In genomic region chr16:85256190-85256739, GRCh38 we compare ENCODE assay signal across 26 cellular contexts.
"Had no signal": no experiment of that assay in that cellular context is flagged by ENCODE, and none has a peak within 500 bp of the region (broad histone marks: within the 10 kb centered on the region; RNA-seq: fewer than 3 reads in every experiment).

No MANE protein-coding gene starts in this region.

- H3K27ac Mint-ChIP-seq: activated naive CD4-positive, alpha-beta T cell treated with anti-CD3 and anti-CD28 coated beads for 36 hours; activated naive CD8-positive, alpha-beta T cell treated with anti-CD3 and anti-CD28 coated beads, Interleukin-2, amount 10 ng/mL, durations not matched to agents 7 days and 5 days; stimulated activated naive B cell treated with anti-CD40 and anti-IgM and Interleukin-4, amounts not matched to agents 10 μg/mL and 1 μg/mL and 100 μg/mL, for 72 hours; type B pancreatic cell had no signal

- H3K4me3 ChIP-seq: cardiac muscle cell, gastroesophageal sphincter, lower lobe of right lung, mucosa of descending colon, thoracic aorta, vagina had no signal

- H3K9me3 ChIP-seq: gastroesophageal sphincter, lower lobe of right lung, mucosa of descending colon, thoracic aorta, vagina had no signal

- H3K27me3 Mint-ChIP-seq: type B pancreatic cell had no signal

- H3K27ac ChIP-seq: cardiac muscle cell, epithelial cell of prostate, gastroesophageal sphincter, lower lobe of right lung, thoracic aorta, vagina had no signal

- H3K36me3 ChIP-seq: cardiac muscle cell, gastroesophageal sphincter, lower lobe of right lung, thoracic aorta, vagina had no signal

- DNase-seq: activated CD8-positive, alpha-beta memory T cell treated with anti-CD3 and anti-CD28 coated beads for 24 hours; activated CD8-positive, alpha-beta memory T cell treated with anti-CD3 and anti-CD28 coated beads, Interleukin-2, amount 50 U/mL, for 48 hours; activated effector memory CD4-positive, alpha-beta T cell treated with Interleukin-2 at 50 U/mL for 16 hours; activated naive CD4-positive, alpha-beta T cell treated with anti-CD3 and anti-CD28 coated beads for 36 hours; activated naive CD8-positive, alpha-beta T cell treated with anti-CD3 and anti-CD28 coated beads, Interleukin-2, amount 10 ng/mL, durations not matched to agents 7 days and 5 days; activated T-cell treated with anti-CD3 and anti-CD28 coated beads, Interleukin-2, amount 50 U/mL, for 48 hours; amygdala; cortex of kidney; kidney; lower lobe of right lung; mesendoderm; mucosa of descending colon; nephron progenitor cell; posterior cingulate gyrus; small intestine; stimulated activated CD4-positive, alpha-beta T cell treated with anti-CD3 and anti-CD28 coated beads, Interleukin-2, amount 100 ng/mL, for 48 hours; stimulated activated CD8-positive, alpha-beta memory T cell treated with anti-CD3 and anti-CD28 coated beads, Interleukin-4, amount 100 ng/mL, for 48 hours; stimulated activated naive B cell treated with anti-CD40 and anti-IgM and Interleukin-4, amounts not matched to agents 10 μg/mL and 1 μg/mL and 100 μg/mL, for 72 hours; T-helper 9 cell had no signal

- ATAC-seq: gastroesophageal sphincter; lower lobe of right lung; mucosa of descending colon; sciatic nerve; stimulated activated naive B cell treated with anti-CD40 and anti-IgM and Interleukin-4, amounts not matched to agents 10 μg/mL and 1 μg/mL and 100 μg/mL, for 72 hours had no signal

- H3K27me3 ChIP-seq: cardiac muscle cell, gastroesophageal sphincter, vagina had no signal

- H3K4me1 ChIP-seq: lower lobe of right lung, vagina had no signal

- H3K4me3 Mint-ChIP-seq: activated naive CD4-positive, alpha-beta T cell treated with anti-CD3 and anti-CD28 coated beads for 36 hours; activated naive CD8-positive, alpha-beta T cell treated with anti-CD3 and anti-CD28 coated beads, Interleukin-2, amount 10 ng/mL, durations not matched to agents 7 days and 5 days; nephron progenitor cell; stimulated activated naive B cell treated with anti-CD40 and anti-IgM and Interleukin-4, amounts not matched to agents 10 μg/mL and 1 μg/mL and 100 μg/mL, for 72 hours; type B pancreatic cell had no signal

- H3K36me3 Mint-ChIP-seq: activated naive CD8-positive, alpha-beta T cell treated with anti-CD3 and anti-CD28 coated beads, Interleukin-2, amount 10 ng/mL, durations not matched to agents 7 days and 5 days; stimulated activated naive B cell treated with anti-CD40 and anti-IgM and Interleukin-4, amounts not matched to agents 10 μg/mL and 1 μg/mL and 100 μg/mL, for 72 hours; type B pancreatic cell had no signal

- H3K9me3 Mint-ChIP-seq: activated naive CD4-positive, alpha-beta T cell treated with anti-CD3 and anti-CD28 coated beads for 36 hours; activated naive CD8-positive, alpha-beta T cell treated with anti-CD3 and anti-CD28 coated beads, Interleukin-2, amount 10 ng/mL, durations not matched to agents 7 days and 5 days; nephron progenitor cell; stimulated activated naive B cell treated with anti-CD40 and anti-IgM and Interleukin-4, amounts not matched to agents 10 μg/mL and 1 μg/mL and 100 μg/mL, for 72 hours; type B pancreatic cell had no signal
